In genomic region chr2:237626813-237627451, GRCh38 we compare ENCODE assay signal across 8 cellular contexts. TPM values are rescaled to one million over a fixed set of nuclear protein-coding genes. Genes with fewer than 3 reads are reported as not detected.
DNase-seq lines count a peak whose midpoint lies in the region; ATAC-seq, FAIRE-seq and TF ChIP-seq lines count a peak whose summit lies in the region.

No MANE protein-coding gene starts in this region.

- H3K4me3 ChIP-seq in BJ (ENCODE audit: low read depth, low read length) (peak overlapping the region; percentile 57), fibroblast of mammary gland (ENCODE audit: control insufficient read depth, low read depth, low read length) (peak overlapping the region; percentile 48), neuron (ENCODE audit: low read length) (peak overlapping the region; percentile 24)

- FAIRE-seq in urothelium cell line (lab: Jason Lieb, UNC): no peak

- ATAC-seq in SK-N-SH treated with all-trans-retinoic acid at 6 μM for 48 hours: peak; percentile 20
- ATAC-seq in GM21786 (IDR thresholded peaks at IDR 0.05; ENCODE audit: unreplicated experiment): no peak

- POLR2A ChIA-PET in BJ (lab: Charles Lee): no interaction called here

- CTCF ChIA-PET in BJ (lab: Yijun Ruan, JAX): interaction anchor here (1.1 to 1.7 kb wide), 4 partner anchors 11 to 117 kb away, joined by 3 to 5 read pairs (median 4); no protein-coding TSS in a partner anchor

- H3K36me3 ChIP-seq in BJ (ENCODE audit: control insufficient read depth, insufficient read depth, low read length) (peaks cover 3% of the 10 kb centered on the region; the same call in 1 of the 2 replicates), neuron (ENCODE audit: insufficient read depth, low read length) (peaks cover 8% of the 10 kb centered on the region)

- DNase-seq in BJ (ENCODE audit: low read depth): no peak
- DNase-seq in fibroblast of mammary gland (ENCODE audit: low read depth): no peak
- no peak for DNase-seq in UCSD-AML1 (lab: John Stamatoyannopoulos, UW; ENCODE audit: unreplicated experiment)
- no peak for DNase-seq in urothelium cell line (ENCODE audit: low spot score)
- DNase-seq in stimulated activated CD4-positive, alpha-beta T cell treated with anti-CD3 and anti-CD28 coated beads, Interleukin-2, amount 100 ng/mL, for 48 hours: no peak

- no peak for TF ChIP-seq CTCF in BJ (IDR thresholded peaks at IDR 0.05; ENCODE audit: insufficient read depth, low read depth, low read length)
- no peak for TF ChIP-seq CTCF in fibroblast of mammary gland (conservative IDR thresholded peaks at IDR 0.05; ENCODE audit: control insufficient read depth, insufficient read depth, low read depth, low read length)

- H3K27me3 ChIP-seq in BJ (ENCODE audit: control insufficient read depth, insufficient read depth, low read length) (no peaks in the 10 kb centered on the region), neuron (ENCODE audit: insufficient read depth, low read length) (peaks cover 19% of the 10 kb centered on the region)

- no peaks in the 10 kb centered on the region for H3K9me3 ChIP-seq in neuron (ENCODE audit: low read length)

- peaks cover 13% of the 10 kb centered on the region for H3K4me1 ChIP-seq in neuron (ENCODE audit: insufficient read depth, low read length)

- peak overlapping the region; percentile 39 for H2AFZ ChIP-seq in neuron (ENCODE audit: low read depth, low read length)

TF ChIP-seq in SK-N-SH treated with all-trans-retinoic acid at 6 μM for 48 hours, 23 proteins besides CTCF, POLR2A, EP300 and RAD21:
- TF ChIP-seq ZNF565 (CRISPR knock-in tag; conservative IDR thresholded peaks at IDR 0.05; ENCODE audit: low read depth) (no peak), GLIS3 (CRISPR knock-in tag; IDR thresholded peaks at IDR 0.05) (no peak), TCF4 (CRISPR knock-in tag; IDR thresholded peaks at IDR 0.05; ENCODE audit: borderline replicate concordance) (no peak), TOX (CRISPR knock-in tag; IDR thresholded peaks at IDR 0.05; ENCODE audit: borderline replicate concordance) (no peak), OSR1 (CRISPR knock-in tag; IDR thresholded peaks at IDR 0.05) (no peak), ZC3H10 (CRISPR knock-in tag; IDR thresholded peaks at IDR 0.05) (no peak)

RNA-seq across cellular contexts. Expression of gene LRRFIP1, which starts 0.5 kb away (rescaled TPM):
- 50.4 and 58.5 TPM in 2 replicates for polyA plus RNA-seq in BJ (2011; rRNA removed)
- polyA minus RNA-seq in BJ (2011; rRNA and poly(A)+ RNA removed): 31.3 and 33.0 TPM in 2 replicates

RNA-seq across cellular contexts. Expression of gene RAB17, which starts 36.4 kb away (rescaled TPM):
- polyA plus RNA-seq in BJ (2011; rRNA removed): 0.25 and 0.51 TPM in 2 replicates
- polyA minus RNA-seq in BJ (2011; rRNA and poly(A)+ RNA removed): not detected in 2 replicates
